Comparison of ENCODE assay signal across 17 cellular contexts in genomic region chr4:48665555-48666186, GRCh38.
DNase-seq lines count a peak whose midpoint lies in the region; ATAC-seq and TF ChIP-seq lines count a peak whose summit lies in the region.
"Had no signal": no experiment of that assay in that cellular context is flagged by ENCODE, and none has a peak within 500 bp of the region (broad histone marks: within the 10 kb centered on the region; RNA-seq: fewer than 3 reads in every experiment).

No MANE protein-coding gene starts in this region.

- no peak for TF ChIP-seq RAD21 in IMR-90 (IDR thresholded peaks at IDR 0.05; ENCODE audit: low read length)

- H3K4me1 ChIP-seq in IMR-90 (ENCODE audit: control insufficient read depth, insufficient read depth, low read length) = no peaks in the 10 kb centered on the region; the same call in 1 of the 2 replicates
- H3K4me1 ChIP-seq in mucosa of rectum (ENCODE audit: control insufficient read depth in 2 of 2, insufficient read depth in 2 of 2, low read length in 2 of 2) = peaks cover 22 to 52% of the 10 kb centered on the region in 2 donors
- H3K4me1 ChIP-seq in H9 (ENCODE audit: insufficient read depth, low read length) = no peaks in the 10 kb centered on the region

- no peaks in the 10 kb centered on the region for H3K9me3 ChIP-seq in IMR-90 (ENCODE audit: control insufficient read depth, insufficient read depth, low read length)
- H3K9me3 ChIP-seq in mucosa of rectum (ENCODE audit: control insufficient read depth in 2 of 2, low read length in 2 of 2) = no peaks in the 10 kb centered on the region
- no peaks in the 10 kb centered on the region for H3K9me3 ChIP-seq in H9 (ENCODE audit: control insufficient read depth, low read depth, low read length)

- no peaks in the 10 kb centered on the region for H3K27me3 Mint-ChIP-seq in activated naive CD8-positive, alpha-beta T cell treated with anti-CD3 and anti-CD28 coated beads, Interleukin-2, amount 10 ng/mL, durations not matched to agents 7 days and 5 days
- H3K27me3 Mint-ChIP-seq in H9 (ENCODE audit: low read depth) = no peaks in the 10 kb centered on the region

- H3K79me1 ChIP-seq in IMR-90 (ENCODE audit: low read depth in 1 of 2, low read length in 2 of 2) (peaks cover 35 to 49% of the 10 kb centered on the region in 2 experiments), H9 (ENCODE audit: insufficient read depth, low read depth, low read length, poor library complexity, severe bottlenecking) (no peaks in the 10 kb centered on the region)

- H2AFZ ChIP-seq in IMR-90 (replicated peaks; ENCODE audit: low read length, poor library complexity) (no peak overlapping the region), H9 (ENCODE audit: low read length) (no peak overlapping the region)

- H4K20me1 ChIP-seq in IMR-90 (ENCODE audit: insufficient read depth, low read length) (peaks cover 15% of the 10 kb centered on the region; the same call in 1 of the 2 replicates), H9 (ENCODE audit: control insufficient read depth, insufficient read depth, insufficient read length) (no peaks in the 10 kb centered on the region)

- DNase-seq in ELR (ENCODE audit: low read depth) = peak; percentile 48
- peak; percentile 17 for DNase-seq in IMR-90
- DNase-seq in activated naive CD8-positive, alpha-beta T cell treated with anti-CD3 and anti-CD28 coated beads, Interleukin-2, amount 10 ng/mL, durations not matched to agents 7 days and 5 days = no peak
- DNase-seq in AG20443 (ENCODE audit: low spot score) = no peak
- DNase-seq in NK-92 (lab: John Stamatoyannopoulos, UW; ENCODE audit: unreplicated experiment) = no peak
- no peak for DNase-seq in H9
- DNase-seq: activated CD4-positive, alpha-beta T cell treated with anti-CD3 and anti-CD28 coated beads for 4 hours; activated gamma-delta T cell; natural killer cell; NCI-H1436 treated with DMSO at 0.1 percent for 48 hours; right cardiac atrium; stimulated activated naive CD4-positive, alpha-beta T cell had no signal

- H3K9me3 Mint-ChIP-seq in activated naive CD8-positive, alpha-beta T cell treated with anti-CD3 and anti-CD28 coated beads, Interleukin-2, amount 10 ng/mL, durations not matched to agents 7 days and 5 days = peaks cover 6% of the 10 kb centered on the region
- H3K9me3 Mint-ChIP-seq in H9 = no peaks in the 10 kb centered on the region; a peak in 1 of 5 replicates

- no peak overlapping the region for H3K4me3 ChIP-seq in IMR-90 (ENCODE audit: insufficient read depth, low read depth, low read length)
- peak overlapping the region in 1 of 2 donors; percentile 39 for H3K4me3 ChIP-seq in mucosa of rectum (ENCODE audit: low read length in 2 of 2)
- H3K4me3 ChIP-seq: BLaER1 treated with 17β-estradiol and CSF1 and Interleukin-3, amounts not matched to agents 10 nM and 100 nM; cardiac muscle cell; K562 had no signal

- H3K14ac ChIP-seq in IMR-90 (replicated peaks; ENCODE audit: low read depth, low read length) (no peak overlapping the region), H9 (ENCODE audit: insufficient read depth, low read length) (no peak overlapping the region)

- intact Hi-C loops in IMR-90 (cut with micrococcal nuclease) = no loop called here

- H2BK120ac ChIP-seq in IMR-90 (ENCODE audit: low read depth, low read length) = no peak overlapping the region
- no peak overlapping the region for H2BK120ac ChIP-seq in H9 (ENCODE audit: low read depth, low read length, poor library complexity, severe bottlenecking)

- no peak overlapping the region for H2BK5ac ChIP-seq in IMR-90 (ENCODE audit: low read depth, low read length, poor library complexity, severe bottlenecking)
- H2BK5ac ChIP-seq in H9 (ENCODE audit: insufficient read length, low read length) = no peak overlapping the region

- H4K8ac ChIP-seq in IMR-90 (ENCODE audit: low read depth in 2 of 2, low read length in 2 of 2) (no peak overlapping the region), H9 (replicated peaks; ENCODE audit: insufficient read length, low read depth, low read length) (no peak overlapping the region)

- no CpG with 5 or more reads among the region's 4 CpGs for WGBS in IMR-90 (ENCODE audit: extremely low coverage in 2 of 2, insufficient read length in 1 of 2), 2 experiments
- no CpG with 5 or more reads among the region's 4 CpGs for WGBS in H9 (ENCODE audit: extremely low coverage, insufficient read length, low lambda C conversion rate)

- CTCF ChIA-PET in IMR-90 (lab: Yijun Ruan, JAX) = interaction anchor here (0.6 to 0.8 kb wide), 2 partner anchors 12 to 21 kb away, joined by 3 read pairs; no protein-coding TSS in a partner anchor

- in situ Hi-C loops in IMR-90 (cut with MboI; ENCODE audit: low sequenced_read_pairs) = no loop called here

- no peak for ATAC-seq in IMR-90 (ENCODE audit: low read depth)
- peak; percentile 22 for ATAC-seq in activated naive CD8-positive, alpha-beta T cell treated with anti-CD3 and anti-CD28 coated beads, Interleukin-2, amount 10 ng/mL, durations not matched to agents 7 days and 5 days (ENCODE audit: low read depth)
- no peak for ATAC-seq in HG03135 (IDR thresholded peaks at IDR 0.05; ENCODE audit: unreplicated experiment)
- ATAC-seq: K562, natural killer cell had no signal

- H3K27ac Mint-ChIP-seq in activated naive CD8-positive, alpha-beta T cell treated with anti-CD3 and anti-CD28 coated beads, Interleukin-2, amount 10 ng/mL, durations not matched to agents 7 days and 5 days = peak overlapping the region; percentile 5
- H3K27ac Mint-ChIP-seq in H9 = peak overlapping the region in 1 of 3 experiments; percentile 81; a peak in 1 of 7 replicates

- H3K27ac ChIP-seq in IMR-90 (ENCODE audit: insufficient read depth, low read length) (no peak overlapping the region), mucosa of rectum (ENCODE audit: low read depth in 2 of 2, low read length in 2 of 2) (peak overlapping the region; percentile 34 to 53), H9 (ENCODE audit: insufficient read length, low read depth, low read length) (no peak overlapping the region)
- H3K27ac ChIP-seq: BLaER1 treated with 17β-estradiol and CSF1 and Interleukin-3, amounts not matched to agents 10 nM and 100 nM; cardiac muscle cell had no signal

- H3K4me3 Mint-ChIP-seq in activated naive CD8-positive, alpha-beta T cell treated with anti-CD3 and anti-CD28 coated beads, Interleukin-2, amount 10 ng/mL, durations not matched to agents 7 days and 5 days = no peak overlapping the region
- no peak overlapping the region for H3K4me3 Mint-ChIP-seq in H9
- H3K4me3 Mint-ChIP-seq: natural killer cell had no signal

- H3K79me2 ChIP-seq in H9 (ENCODE audit: insufficient read depth, low read length) = no peaks in the 10 kb centered on the region; the same call in 1 of the 2 replicates

- no peak overlapping the region for H2AK5ac ChIP-seq in IMR-90 (ENCODE audit: low read depth, low read length)
- no peak overlapping the region for H2AK5ac ChIP-seq in H9 (ENCODE audit: insufficient read length, low read length)

- no peaks in the 10 kb centered on the region for H3K9me1 ChIP-seq in IMR-90 (ENCODE audit: insufficient read depth, low read length)

- no peak overlapping the region for H3K18ac ChIP-seq in IMR-90 (ENCODE audit: low read depth, low read length)
- H3K18ac ChIP-seq in H9 (ENCODE audit: insufficient read length, low read depth, low read length) = no peak overlapping the region

- H2BK20ac ChIP-seq in IMR-90 (ENCODE audit: low read depth, low read length) (no peak overlapping the region), H9 (ENCODE audit: low read depth, low read length, poor library complexity, severe bottlenecking) (no peak overlapping the region)

- H4K5ac ChIP-seq in IMR-90 (ENCODE audit: low read depth, low read length) (no peak overlapping the region), H9 (ENCODE audit: insufficient read length, low read depth, low read length) (no peak overlapping the region)

- H2AK9ac ChIP-seq in IMR-90 (replicated peaks; ENCODE audit: low read depth, low read length, poor library complexity) = no peak overlapping the region

- BruUV-seq in IMR-90 (replicated peaks; lab: Mats Ljungman, UMichigan) = no TSS peak

- dilution Hi-C loops in IMR-90 (cut with HindIII; ENCODE audit: low sequenced_read_pairs, unreplicated experiment) = no loop called here

- no peak overlapping the region for H4K91ac ChIP-seq in IMR-90 (ENCODE audit: insufficient read depth, low read depth, low read length)
- no peak overlapping the region for H4K91ac ChIP-seq in H9 (ENCODE audit: insufficient read length, low read depth, low read length)

- H3K23me2 ChIP-seq in H9 (ENCODE audit: insufficient read length, low read depth, low read length, poor library complexity, severe bottlenecking) = no peaks in the 10 kb centered on the region

- no peak overlapping the region for H3K4me2 ChIP-seq in IMR-90 (ENCODE audit: low read depth, low read length)
- H3K4me2 ChIP-seq in H9 (ENCODE audit: insufficient read depth, insufficient read length, low read length) = no peak overlapping the region
- H3K4me2 ChIP-seq: BLaER1 treated with 17β-estradiol and CSF1 and Interleukin-3, amounts not matched to agents 10 nM and 100 nM had no signal

- H2BK15ac ChIP-seq in IMR-90 (ENCODE audit: low read depth, low read length) (no peak overlapping the region), H9 (ENCODE audit: low read depth, low read length) (no peak overlapping the region)

- peaks cover 20% of the 10 kb centered on the region for H3K4me1 Mint-ChIP-seq in activated naive CD8-positive, alpha-beta T cell treated with anti-CD3 and anti-CD28 coated beads, Interleukin-2, amount 10 ng/mL, durations not matched to agents 7 days and 5 days
- H3K4me1 Mint-ChIP-seq in H9 = peaks cover 6 to 9% of the 10 kb centered on the region in 2 experiments; a peak in 3 of 4 replicates

- no peak overlapping the region for H3K23ac ChIP-seq in IMR-90 (ENCODE audit: low read depth, low read length)
- no peak overlapping the region for H3K23ac ChIP-seq in H9 (ENCODE audit: insufficient read length, low read depth, low read length)

- H3K36me3 Mint-ChIP-seq in activated naive CD8-positive, alpha-beta T cell treated with anti-CD3 and anti-CD28 coated beads, Interleukin-2, amount 10 ng/mL, durations not matched to agents 7 days and 5 days = peaks cover 24% of the 10 kb centered on the region
- peaks cover 0 to 2% (median 1%) of the 10 kb centered on the region in 3 experiments; a peak in 1 of 7 replicates for H3K36me3 Mint-ChIP-seq in H9 (ENCODE audit: insufficient read depth in 1 of 3, low read depth in 3 of 3)
- H3K36me3 Mint-ChIP-seq: natural killer cell had no signal

- H3K9ac ChIP-seq in IMR-90 (ENCODE audit: low read depth, low read length) = no peak overlapping the region
- no peak overlapping the region for H3K9ac ChIP-seq in mucosa of rectum (ENCODE audit: low read depth in 1 of 2, low read length in 2 of 2)
- no peak overlapping the region for H3K9ac ChIP-seq in H9 (ENCODE audit: extremely low read depth, insufficient read length, low read length)
- H3K9ac ChIP-seq: BLaER1 treated with 17β-estradiol and CSF1 and Interleukin-3, amounts not matched to agents 10 nM and 100 nM had no signal

- TF ChIP-seq CTCF in IMR-90 (conservative IDR thresholded peaks at IDR 0.05; ENCODE audit: low read depth, low read length) (no peak), H9 (conservative IDR thresholded peaks at IDR 0.05) (no peak)

- no peak overlapping the region for H3K56ac ChIP-seq in IMR-90 (ENCODE audit: extremely low read depth, insufficient read depth, low read length)
- H3K56ac ChIP-seq in H9 (ENCODE audit: insufficient read length, low read depth, low read length) = no peak overlapping the region

- H2BK12ac ChIP-seq in H9 (ENCODE audit: insufficient read length, low read depth, low read length) = no peak overlapping the region

- H3K4ac ChIP-seq in IMR-90 (ENCODE audit: low read depth, low read length) (no peak overlapping the region), H9 (ENCODE audit: low read depth, low read length) (no peak overlapping the region)

- H3K27me3 ChIP-seq in IMR-90 (ENCODE audit: control insufficient read depth, insufficient read depth, low read length) = no peaks in the 10 kb centered on the region
- no peaks in the 10 kb centered on the region for H3K27me3 ChIP-seq in mucosa of rectum (ENCODE audit: control insufficient read depth in 2 of 2, insufficient read depth in 2 of 2, low read length in 2 of 2)
- no peaks in the 10 kb centered on the region for H3K27me3 ChIP-seq in H9 (ENCODE audit: insufficient read depth, low read length)
- H3K27me3 ChIP-seq: BLaER1 treated with 17β-estradiol and CSF1 and Interleukin-3, amounts not matched to agents 10 nM and 100 nM; cardiac muscle cell had no signal

- no peak for TF ChIP-seq POLR2A in IMR-90 (IDR thresholded peaks at IDR 0.05; ENCODE audit: low read depth, low read length)

- POLR2A ChIA-PET in IMR-90 (lab: Charles Lee; ENCODE audit: unreplicated experiment) = no interaction called here
- POLR2A ChIA-PET in activated naive CD8-positive, alpha-beta T cell treated with anti-CD3 and anti-CD28 coated beads, Interleukin-2, amount 10 ng/mL, durations not matched to agents 7 days and 5 days (lab: Charles Lee) = interaction anchor here (0.6 kb wide), 1 partner anchor 149 kb away, joined by 5 read pairs; no protein-coding TSS in a partner anchor

- H3T11ph ChIP-seq in H9 (ENCODE audit: low read length) = no peak overlapping the region

- H3K36me3 ChIP-seq in IMR-90 (ENCODE audit: control insufficient read depth, insufficient read depth, low read length) = 0 out of 2 replicates have a peak, but pooled peaks cover 1% of the 10 kb centered on the region
- peaks cover 3 to 6% of the 10 kb centered on the region in 2 donors for H3K36me3 ChIP-seq in mucosa of rectum (ENCODE audit: control insufficient read depth in 2 of 2, insufficient read depth in 2 of 2, low read length in 2 of 2)
- H3K36me3 ChIP-seq: cardiac muscle cell had no signal

Comparison
In these comparisons a context has a peak if more than half of its experiments do, and no peak if none do; other contexts are left out.
1. DNase-seq: peak in ELR (single experiment) and IMR-90 (single experiment); none in activated naive CD8-positive, alpha-beta T cell treated with anti-CD3 and anti-CD28 coated beads, Interleukin-2, amount 10 ng/mL, durations not matched to agents 7 days and 5 days (single experiment), AG20443 (single experiment), NK-92 (single experiment) and H9 (single experiment).
2. H3K27ac ChIP-seq: peak in mucosa of rectum (2 of 2); none in IMR-90 (single experiment) and H9 (single experiment).